ENCODE assay signal across 1 cellular context in the genomic region with DNA sequence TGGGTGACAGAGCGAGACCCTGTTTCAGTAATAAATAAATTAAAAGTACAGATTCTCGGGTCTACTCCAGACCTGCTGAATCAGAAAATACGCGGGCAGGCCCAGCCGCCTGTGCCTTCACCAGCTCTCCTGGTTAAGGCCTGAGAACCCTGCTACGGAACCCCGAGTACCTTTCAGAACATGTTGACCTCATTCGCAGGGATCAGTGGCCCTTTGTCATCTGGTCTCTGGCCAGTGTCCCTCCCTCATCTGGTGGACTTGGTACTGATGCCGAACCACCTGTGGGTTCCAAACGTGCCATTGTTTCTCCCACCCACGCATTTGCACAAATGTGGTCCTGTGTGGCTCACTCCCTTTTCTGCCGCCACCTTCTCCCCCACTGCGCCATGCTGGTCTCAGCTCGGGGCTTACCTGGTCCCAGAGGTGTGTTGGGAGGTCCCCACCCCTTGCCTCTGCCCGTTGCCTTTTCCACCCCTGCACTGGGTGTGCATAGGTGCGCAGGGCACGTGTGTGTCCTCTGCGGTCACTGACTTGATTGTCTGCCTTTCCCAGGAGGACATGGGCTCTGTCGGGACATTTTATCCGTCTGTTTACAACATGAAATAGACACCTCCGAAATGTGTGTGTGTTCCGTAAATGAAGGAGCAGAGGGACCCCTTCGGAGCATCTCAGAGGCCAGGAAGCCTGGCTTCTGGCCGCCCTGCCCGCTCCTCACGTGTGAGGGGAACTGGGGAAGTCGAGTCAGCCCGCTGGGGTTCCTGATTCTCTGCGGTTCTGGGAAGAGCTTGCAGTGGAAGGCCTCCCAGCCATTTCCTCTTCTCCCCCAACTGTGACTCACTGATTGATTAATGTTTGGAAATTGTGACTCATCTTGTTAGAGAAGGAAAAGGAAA.
TF ChIP-seq lines count a peak whose summit lies in the region.

No MANE protein-coding gene starts in this region.

TF ChIP-seq in GM12878, 131 proteins besides CTCF, POLR2A, EP300 and RAD21 (continued from another document):
- TF ChIP-seq ZBTB40 (IDR thresholded peaks at IDR 0.05; ENCODE audit: borderline replicate concordance) (no peak), STAT3 (IDR thresholded peaks at IDR 0.05; ENCODE audit: low read depth, low read length) (no peak), BACH1 (IDR thresholded peaks at IDR 0.05; ENCODE audit: borderline replicate concordance) (no peak), EED (IDR thresholded peaks at IDR 0.05; ENCODE audit: low read depth) (no peak), NR2F1 (conservative IDR thresholded peaks at IDR 0.05) (no peak), BCL11A (IDR thresholded peaks at IDR 0.05; ENCODE audit: low read depth, low read length) (no peak), NFXL1 (IDR thresholded peaks at IDR 0.05; ENCODE audit: borderline replicate concordance) (no peak), NR2C2 (IDR thresholded peaks at IDR 0.05; ENCODE audit: borderline replicate concordance, control insufficient read depth, insufficient read length, low read depth) (no peak), SUPT20H (IDR thresholded peaks at IDR 0.05; ENCODE audit: borderline replicate concordance, control insufficient read depth, low read depth, low read length) (no peak)
TF ChIP-seq in GM12878: peak in this region for 0.
